ENCODE assay signal across 18 cellular contexts in the genomic region with DNA sequence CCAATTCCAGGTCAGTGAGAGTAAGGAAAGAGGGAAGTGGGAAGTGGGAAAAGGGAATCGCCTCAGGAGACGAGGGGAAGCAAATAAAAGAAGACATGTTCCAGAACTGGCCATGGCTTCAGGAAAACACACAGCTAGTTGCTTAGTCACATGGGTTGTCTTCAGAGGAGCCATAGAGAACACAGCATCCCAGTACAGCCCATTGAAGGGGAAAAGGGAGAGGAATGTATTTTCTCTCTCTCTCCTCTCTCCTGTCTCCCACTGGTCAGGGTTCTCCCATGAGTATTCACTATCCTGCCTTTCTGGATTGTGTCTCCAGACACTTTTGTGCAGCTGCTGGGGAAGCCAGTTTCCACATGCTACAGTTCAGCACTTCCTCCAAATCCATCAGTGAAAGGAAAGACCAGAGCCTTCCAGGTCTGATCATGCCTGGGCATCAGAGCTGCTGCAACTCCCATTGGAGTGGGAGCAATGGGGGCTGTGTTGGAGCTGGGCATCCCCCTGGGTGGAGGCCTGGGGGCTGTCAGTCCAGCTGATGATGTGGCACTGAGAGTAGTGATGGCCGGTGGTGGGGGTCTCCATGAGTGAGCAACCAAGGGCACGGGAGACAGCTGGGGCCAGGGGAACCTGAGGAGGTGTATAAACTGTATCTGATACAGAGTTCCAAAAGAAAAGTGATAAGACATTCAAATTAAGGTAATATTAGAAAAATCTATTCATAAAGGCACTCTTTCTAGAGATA.
"Had no signal": no experiment of that assay in that cellular context is flagged by ENCODE, and none has a peak within 500 bp of the region (broad histone marks: within the 10 kb centered on the region; RNA-seq: fewer than 3 reads in every experiment).

No MANE protein-coding gene starts in this region.

- H3K9me3 ChIP-seq: colonic mucosa, neutrophil, suprapubic skin, thyroid gland, upper lobe of left lung, uterus had no signal

- H3K36me3 Mint-ChIP-seq: natural killer cell treated with Interleukin-12 subunit alpha and Interleukin-12 subunit beta and Interleukin-15 and Interleukin-18, amount 100 ng/mL, for 72 hours had no signal

- H3K36me3 ChIP-seq: colonic mucosa, neutrophil, suprapubic skin, thyroid gland, upper lobe of left lung, uterus had no signal

- H3K4me3 Mint-ChIP-seq: endodermal cell; immature natural killer cell; natural killer cell treated with Interleukin-12 subunit alpha and Interleukin-12 subunit beta and Interleukin-15 and Interleukin-18, amount 100 ng/mL, for 72 hours had no signal

- ATAC-seq: foreskin keratinocyte; left cardiac atrium; natural killer cell treated with Interleukin-12 subunit alpha and Interleukin-12 subunit beta and Interleukin-15 and Interleukin-18, amount 100 ng/mL, for 72 hours; stimulated activated naive CD8-positive, alpha-beta T cell treated with anti-CD3 and anti-CD28 coated beads, Interleukin-15, Interleukin-2, amounts not matched to agents 100 U/mL and 50 U/mL, for 24 hours had no signal

- H3K27me3 ChIP-seq: colonic mucosa, foreskin keratinocyte, neutrophil, suprapubic skin, thyroid gland, upper lobe of left lung, uterus had no signal

- H3K27ac Mint-ChIP-seq: endodermal cell had no signal

- H3K9me3 Mint-ChIP-seq: natural killer cell treated with Interleukin-12 subunit alpha and Interleukin-12 subunit beta and Interleukin-15 and Interleukin-18, amount 100 ng/mL, for 72 hours had no signal

- H3K4me3 ChIP-seq: colonic mucosa, suprapubic skin, thyroid gland, upper lobe of left lung, uterus had no signal

- H3K27ac ChIP-seq: colonic mucosa, foreskin keratinocyte, neutrophil, suprapubic skin, thyroid gland, upper lobe of left lung, uterus had no signal

- H3K4me1 ChIP-seq: colonic mucosa, foreskin keratinocyte, suprapubic skin, thyroid gland, uterus had no signal

- DNase-seq: colonic mucosa; effector CD4-positive, alpha-beta T cell; endodermal cell; erythroblast; foreskin keratinocyte; immature natural killer cell; kidney; left cardiac atrium; posterior cingulate gyrus; small intestine; stimulated activated CD4-positive, alpha-beta T cell treated with anti-CD3 and anti-CD28 coated beads, Interleukin-12 subunit alpha, Interleukin-12 subunit beta, amount 100 ng/mL, for 4 hours; stimulated activated naive CD8-positive, alpha-beta T cell treated with anti-CD3 and anti-CD28 coated beads, Interleukin-15, Interleukin-2, amounts not matched to agents 100 U/mL and 50 U/mL, for 24 hours; thyroid gland; upper lobe of left lung; uterus had no signal

- H3K27me3 Mint-ChIP-seq: natural killer cell treated with Interleukin-12 subunit alpha and Interleukin-12 subunit beta and Interleukin-15 and Interleukin-18, amount 100 ng/mL, for 72 hours had no signal
